Comparison of ENCODE assay signal across 9 cellular contexts in the genomic region with DNA sequence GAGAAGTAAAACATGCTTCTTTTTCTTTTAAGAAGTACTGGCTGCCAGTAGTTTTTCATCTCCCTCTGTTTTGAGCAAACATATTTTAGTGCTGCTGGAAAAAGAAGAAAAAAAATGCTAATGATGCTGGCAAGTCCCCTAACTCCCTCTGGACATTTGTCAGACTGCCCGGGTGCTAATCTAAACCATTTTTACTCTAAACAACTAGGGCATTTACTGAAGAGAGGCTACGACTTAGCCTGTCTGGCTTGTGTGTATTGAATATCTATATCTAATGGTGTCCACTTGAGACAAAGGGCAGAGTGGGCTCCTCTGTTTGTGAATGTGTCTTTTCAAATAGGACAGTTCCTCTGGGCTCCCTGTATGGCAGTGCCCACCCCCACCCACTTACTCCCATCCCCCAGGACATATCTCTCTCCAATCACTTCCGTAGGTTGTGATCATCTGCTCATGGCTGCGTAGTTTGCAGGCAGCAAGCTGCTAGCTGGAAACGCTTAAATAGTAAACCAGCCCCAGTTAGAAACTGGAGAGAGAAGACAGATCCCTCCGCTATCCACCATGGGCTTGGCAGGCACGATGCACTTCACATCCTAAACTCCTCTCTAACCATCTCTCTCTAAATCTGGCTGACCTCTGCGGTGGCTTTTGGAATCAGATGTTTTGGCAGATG. TPM values are rescaled to one million over a fixed set of nuclear protein-coding genes. Genes with fewer than 3 reads are reported as not detected.
DNase-seq lines count a peak whose midpoint lies in the region; ATAC-seq and TF ChIP-seq lines count a peak whose summit lies in the region.
"Had no signal": no experiment of that assay in that cellular context is flagged by ENCODE, and none has a peak within 500 bp of the region (broad histone marks: within the 10 kb centered on the region; RNA-seq: fewer than 3 reads in every experiment).

No MANE protein-coding gene starts in this region.

- 16% methylated on average over 8 of the region's 8 CpGs for WGBS in SK-N-SH (ENCODE audit: low lambda C conversion rate)
- 69 to 72% methylated on average over 8 of the region's 8 CpGs for WGBS in sigmoid colon, 2 donors

- peak; percentile 25 for ATAC-seq in foreskin keratinocyte
- ATAC-seq in GM18519 (IDR thresholded peaks at IDR 0.05; ENCODE audit: low FRiP score, unreplicated experiment): no peak

- H3K4me1 ChIP-seq in SK-N-SH (ENCODE audit: control insufficient read depth in 1 of 2, insufficient read depth in 2 of 2, low read depth in 1 of 2, low read length in 1 of 2) (peaks cover 11 to 20% of the 10 kb centered on the region in 2 experiments; a peak in 3 of 4 replicates), foreskin keratinocyte (peaks cover 8% of the 10 kb centered on the region), sigmoid colon (peaks cover 0 to 18% (median 15%) of the 10 kb centered on the region in 4 donors), PC-9 (replicated peaks; ENCODE audit: insufficient read depth) (no peaks in the 10 kb centered on the region)

- CTCF ChIA-PET in SK-N-SH (lab: Yijun Ruan, JAX) (interaction anchor here (1.3 to 6.5 kb wide), 3 partner anchors 18 to 206 kb away, joined by 3 to 34 read pairs (median 4); no protein-coding TSS in a partner anchor), PC-9 (lab: Charles Lee) (no interaction called here)

- intact Hi-C loops in sigmoid colon (cut with DNase I) (no loop called here), PC-9 (cut with micrococcal nuclease; ENCODE audit: unreplicated experiment) (no loop called here)

- H3F3A ChIP-seq in SK-N-SH (replicated peaks; ENCODE audit: insufficient read depth) (peaks cover 29% of the 10 kb centered on the region), PC-9 (ENCODE audit: insufficient read depth, low read depth) (no peaks in the 10 kb centered on the region)

- H3K9me3 ChIP-seq in SK-N-SH (no peaks in the 10 kb centered on the region), sigmoid colon (no peaks in the 10 kb centered on the region), PC-9 (ENCODE audit: insufficient read depth, low read depth) (no peaks in the 10 kb centered on the region)

- peaks cover 50% of the 10 kb centered on the region for H3K79me2 ChIP-seq in SK-N-SH (ENCODE audit: insufficient read depth)
- H3K79me2 ChIP-seq in PC-9 (ENCODE audit: low read depth): no peaks in the 10 kb centered on the region

- H3K4me2 ChIP-seq in SK-N-SH (peak overlapping the region; percentile 84), PC-9 (no peak overlapping the region)

- DNase-seq in GM03348 (ENCODE audit: low spot score) (peak; percentile 48), SK-N-SH (peak; percentile 57), foreskin keratinocyte (no peak), sigmoid colon (no peak), T-helper 9 cell (no peak), PC-9 (no peak)
- no peak for DNase-seq in NK-92 treated with Interleukin-12 subunit alpha and Interleukin-12 subunit beta, amount 100 ng/mL, for 24 hours (lab: John Stamatoyannopoulos, UW)
- DNase-seq: NCI-H524 had no signal

- H3K9me2 ChIP-seq in SK-N-SH (no peaks in the 10 kb centered on the region), PC-9 (ENCODE audit: insufficient read depth) (peaks cover 3% of the 10 kb centered on the region; the same call in 1 of the 2 replicates)

- BruUV-seq in PC-9 (replicated peaks; lab: Mats Ljungman, UMichigan): no TSS peak

- POLR2A ChIA-PET in SK-N-SH (lab: Yijun Ruan, JAX): interaction anchor here (0.6 to 0.7 kb wide), 3 partner anchors 13 to 268 kb away, joined by 3 read pairs; no protein-coding TSS in a partner anchor
- POLR2A ChIA-PET in PC-9 (lab: Charles Lee; ENCODE audit: unreplicated experiment): no interaction called here

- no peak for TF ChIP-seq RAD21 in SK-N-SH (IDR thresholded peaks at IDR 0.05; ENCODE audit: low read length)

- TF ChIP-seq CTCF in SK-N-SH (IDR thresholded peaks at IDR 0.05) (no peak), foreskin keratinocyte (conservative IDR thresholded peaks at IDR 0.05) (no peak), sigmoid colon (IDR thresholded peaks at IDR 0.05) (no peak), PC-9 (conservative IDR thresholded peaks at IDR 0.05) (no peak)

- no peak for TF ChIP-seq POLR2A in sigmoid colon (IDR thresholded peaks at IDR 0.05)

- TF ChIP-seq EP300 in SK-N-SH (IDR thresholded peaks at IDR 0.05; ENCODE audit: borderline replicate concordance in 1 of 2, low read depth in 1 of 2, low read length in 1 of 2): no peak; a peak in 1 of 4 replicates
- no peak for TF ChIP-seq EP300 in sigmoid colon (IDR thresholded peaks at IDR 0.05)

- H4K20me1 ChIP-seq in SK-N-SH (ENCODE audit: insufficient read depth) (no peaks in the 10 kb centered on the region), PC-9 (ENCODE audit: insufficient read depth) (no peaks in the 10 kb centered on the region)

- H3K27ac ChIP-seq in SK-N-SH (ENCODE audit: low read depth in 2 of 2, low read length in 1 of 2) (peak overlapping the region; percentile 87 to 99), foreskin keratinocyte (peak overlapping the region; percentile 39), sigmoid colon (peak overlapping the region in 3 of 4 donors; percentile 47 to 52 (median 50)), PC-9 (no peak overlapping the region)

- H3K36me3 ChIP-seq in SK-N-SH (replicated peaks in 1 of 2; ENCODE audit: control insufficient read depth in 1 of 2, insufficient read depth in 2 of 2, low read length in 1 of 2) (no peaks in the 10 kb centered on the region), sigmoid colon (no peaks in the 10 kb centered on the region), PC-9 (ENCODE audit: low read depth) (no peaks in the 10 kb centered on the region)

- peak overlapping the region; percentile 38 for H3K9ac ChIP-seq in SK-N-SH

- H2AFZ ChIP-seq in SK-N-SH (ENCODE audit: low read depth): peak overlapping the region; percentile 77
- no peak overlapping the region for H2AFZ ChIP-seq in PC-9

- H3K4me3 ChIP-seq in SK-N-SH (ENCODE audit: low read depth in 2 of 2, low read length in 1 of 2) (peak overlapping the region; percentile 46 to 57), sigmoid colon (peak overlapping the region; percentile 2 to 29 (median 22)), PC-9 (no peak overlapping the region)

- no peaks in the 10 kb centered on the region for H3K27me3 ChIP-seq in SK-N-SH (ENCODE audit: insufficient read depth)
- no peaks in the 10 kb centered on the region for H3K27me3 ChIP-seq in foreskin keratinocyte
- H3K27me3 ChIP-seq in sigmoid colon: no peaks in the 10 kb centered on the region
- no peaks in the 10 kb centered on the region for H3K27me3 ChIP-seq in PC-9 (ENCODE audit: insufficient read depth, low read depth)

TF ChIP-seq in SK-N-SH, 30 proteins besides CTCF, POLR2A, EP300 and RAD21 (continues in another document):
- no peak for TF ChIP-seq FOSL2 (IDR thresholded peaks at IDR 0.05; ENCODE audit: borderline replicate concordance, low read depth)
- TF ChIP-seq YY1 (IDR thresholded peaks at IDR 0.05; ENCODE audit: low read depth): peak; percentile 16; the same call in 1 of the 2 replicates
- no peak for TF ChIP-seq MXI1 (IDR thresholded peaks at IDR 0.05; ENCODE audit: low read depth, low read length)
- TF ChIP-seq SMC3 (IDR thresholded peaks at IDR 0.05; ENCODE audit: low read depth, low read length): no peak
- no peak for TF ChIP-seq IRF3 (IDR thresholded peaks at IDR 0.05; ENCODE audit: low read depth, low read length)
- TF ChIP-seq, protein P1, sequence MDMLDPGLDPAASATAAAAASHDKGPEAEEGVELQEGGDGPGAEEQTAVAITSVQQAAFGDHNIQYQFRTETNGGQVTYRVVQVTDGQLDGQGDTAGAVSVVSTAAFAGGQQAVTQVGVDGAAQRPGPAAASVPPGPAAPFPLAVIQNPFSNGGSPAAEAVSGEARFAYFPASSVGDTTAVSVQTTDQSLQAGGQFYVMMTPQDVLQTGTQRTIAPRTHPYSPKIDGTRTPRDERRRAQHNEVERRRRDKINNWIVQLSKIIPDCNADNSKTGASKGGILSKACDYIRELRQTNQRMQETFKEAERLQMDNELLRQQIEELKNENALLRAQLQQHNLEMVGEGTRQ (IDR thresholded peaks at IDR 0.05; ENCODE audit: borderline replicate concordance, low read depth, low read length): no peak
- peak; percentile 72 for TF ChIP-seq GATA2 (CRISPR knock-in tag; IDR thresholded peaks at IDR 0.05)
- TF ChIP-seq EZH2phosphoT487 (IDR thresholded peaks at IDR 0.05; ENCODE audit: borderline replicate concordance, low read depth): no peak
- TF ChIP-seq NFIC (IDR thresholded peaks at IDR 0.05; ENCODE audit: borderline replicate concordance): no peak
- no peak for TF ChIP-seq TEAD4 (IDR thresholded peaks at IDR 0.05; ENCODE audit: borderline replicate concordance, insufficient read depth)

RNA-seq across cellular contexts. Expression of gene DOCK10, which starts 58.4 kb away (rescaled TPM):
- 20.6 and 24.1 TPM in 2 replicates for polyA plus RNA-seq in SK-N-SH (2012; rRNA removed)
- 17.3 and 18.3 TPM in 2 replicates for polyA plus RNA-seq in SK-N-SH (2012; cell fraction: cytosol; rRNA removed)
- 39.5 and 50.7 TPM in 2 replicates for polyA plus RNA-seq in SK-N-SH (2012; cell fraction: nucleus; rRNA removed)
- total RNA-seq in foreskin keratinocyte: 8.7 and 9.8 TPM in 2 replicates
- polyA plus RNA-seq in foreskin keratinocyte: 1.9 and 2.3 TPM in 2 replicates
- 1 to 10 TPM; 4.2 to 8.0 (median 6.3) TPM for total RNA-seq in sigmoid colon
- polyA plus RNA-seq in sigmoid colon: 10 to 100 TPM in 1 of 3 donors, 1 to 10 TPM in 2; 3.0 to 11.4 (median 4.2) TPM
- total RNA-seq in PC-9 (2021): 28.9 and 33.6 TPM in 2 replicates

Comparison
In these comparisons a context has a peak if more than half of its experiments do, and no peak if none do; other contexts are left out.
1. DNase-seq: peak in GM03348 (single experiment) and SK-N-SH (single experiment); none in foreskin keratinocyte (0 of 2), sigmoid colon (single experiment), T-helper 9 cell (single experiment), PC-9 (0 of 2) and NK-92 treated with Interleukin-12 subunit alpha and Interleukin-12 subunit beta, amount 100 ng/mL, for 24 hours (single experiment).